Comparison of ENCODE assay signal across 20 cellular contexts in genomic region chr5:146185161-146185560, GRCh38. TPM values are rescaled to one million over a fixed set of nuclear protein-coding genes. Genes with fewer than 3 reads are reported as not detected.
A peak's percentile ranks its signal among the peaks of the same experiment; 100 is the strongest.
DNase-seq lines count a peak whose midpoint lies in the region; ATAC-seq, FAIRE-seq and TF ChIP-seq lines count a peak whose summit lies in the region.
"Had no signal": no experiment of that assay in that cellular context is flagged by ENCODE, and none has a peak within 500 bp of the region (broad histone marks: within the 10 kb centered on the region; RNA-seq: fewer than 3 reads in every experiment).

No MANE protein-coding gene starts in this region.

- H3K9me3 Mint-ChIP-seq in activated T-cell treated with anti-CD3 and anti-CD28 coated beads, Interleukin-2, amount 50 U/mL, for 24 hours = no peaks in the 10 kb centered on the region
- H3K9me3 Mint-ChIP-seq: activated naive CD4-positive, alpha-beta T cell treated with anti-CD3 and anti-CD28 coated beads for 36 hours; endodermal cell had no signal

- H3K27me3 Mint-ChIP-seq in activated T-cell treated with anti-CD3 and anti-CD28 coated beads, Interleukin-2, amount 50 U/mL, for 24 hours = no peaks in the 10 kb centered on the region
- H3K27me3 Mint-ChIP-seq in T-helper 17 cell = peaks cover 4% of the 10 kb centered on the region

- peaks cover 29% of the 10 kb centered on the region for H3K4me1 ChIP-seq in keratinocyte (ENCODE audit: control insufficient read depth, extremely low read depth, insufficient read depth, low read length)

- H3K36me3 ChIP-seq in keratinocyte (ENCODE audit: control insufficient read depth in 2 of 2, extremely low read depth in 1 of 2, insufficient read depth in 2 of 2, low read length in 2 of 2) = peaks cover 2 to 4% of the 10 kb centered on the region in 2 experiments
- H3K36me3 ChIP-seq: transverse colon had no signal

- no peaks in the 10 kb centered on the region for H3K9me1 ChIP-seq in keratinocyte (ENCODE audit: control insufficient read depth, extremely low read depth, insufficient read depth, low read length)

- ATAC-seq in T-helper 17 cell = no peak
- ATAC-seq: sciatic nerve had no signal

- no peak overlapping the region for H3K4me3 ChIP-seq in keratinocyte (ENCODE audit: control insufficient read depth in 2 of 3, extremely low read depth in 1 of 3, insufficient read depth in 2 of 3, low read depth in 1 of 3, low read length in 3 of 3)
- H3K4me3 ChIP-seq: lung, transverse colon had no signal

- peaks cover 18% of the 10 kb centered on the region for H3K4me1 Mint-ChIP-seq in activated T-cell treated with anti-CD3 and anti-CD28 coated beads, Interleukin-2, amount 50 U/mL, for 24 hours (ENCODE audit: low read depth)
- peaks cover 8% of the 10 kb centered on the region for H3K4me1 Mint-ChIP-seq in T-helper 17 cell
- H3K4me1 Mint-ChIP-seq: endodermal cell had no signal

- FAIRE-seq in keratinocyte (lab: Jason Lieb, UNC) = peak; percentile 48
- FAIRE-seq: frontal cortex, TTC549 had no signal

- H3K27ac Mint-ChIP-seq in activated T-cell treated with anti-CD3 and anti-CD28 coated beads, Interleukin-2, amount 50 U/mL, for 24 hours = peak overlapping the region; percentile 23
- H3K27ac Mint-ChIP-seq in T-helper 17 cell = no peak overlapping the region
- H3K27ac Mint-ChIP-seq: activated naive CD4-positive, alpha-beta T cell treated with anti-CD3 and anti-CD28 coated beads for 36 hours; endodermal cell; nephron progenitor cell had no signal

- peak overlapping the region; percentile 39 for H2AFZ ChIP-seq in keratinocyte (ENCODE audit: control insufficient read depth, low read length)

- dilution Hi-C loops in keratinocyte (cut with MboI; ENCODE audit: extremely low pct_ligation_motif_present, low sequenced_read_pairs) = no loop called here

- no peak for DNase-seq in activated T-cell treated with anti-CD3 and anti-CD28 coated beads, Interleukin-2, amount 50 U/mL, for 24 hours
- DNase-seq in activated T-cell treated with anti-CD3 and anti-CD28 coated beads for 4 hours (no peak), HCEC 1CT (peak; percentile 49), UCSD-AML1 (lab: John Stamatoyannopoulos, UW; ENCODE audit: unreplicated experiment) (peak; percentile 12), keratinocyte (ENCODE audit: low read depth, low spot score) (no peak), T-helper 17 cell (no peak), NCI-H2081 treated with DMSO at 0.1 percent for 48 hours (lab: John Stamatoyannopoulos, UW) (no peak), pons (ENCODE audit: low spot score) (no peak)
- DNase-seq: activated naive CD4-positive, alpha-beta T cell treated with anti-CD3 and anti-CD28 coated beads for 36 hours; caudate nucleus; endodermal cell; NCI-H1105; nephron progenitor cell; SHP77 treated with DMSO at 0.1 percent for 48 hours; stimulated activated CD4-positive, alpha-beta T cell treated with anti-CD3 and anti-CD28 coated beads, Interleukin-4, amount 100 ng/mL, for 24 hours; transverse colon had no signal

- no peak overlapping the region for H3K27ac ChIP-seq in keratinocyte (ENCODE audit: control insufficient read depth, insufficient read depth, low read length)
- H3K27ac ChIP-seq: transverse colon had no signal

- no peak for TF ChIP-seq CTCF in keratinocyte (optimal IDR thresholded peaks at IDR 0.05 in 1 of 3, IDR thresholded peaks at IDR 0.05 in 1 of 3, conservative IDR thresholded peaks at IDR 0.05 in 1 of 3; ENCODE audit: extremely low read depth in 1 of 3, insufficient read depth in 2 of 3, low read length in 3 of 3)

- H3K9me3 ChIP-seq in keratinocyte (ENCODE audit: control insufficient read depth, low read depth, low read length) (no peaks in the 10 kb centered on the region), T-helper 17 cell (ENCODE audit: control insufficient read depth, low read length, poor library complexity, severe bottlenecking) (no peaks in the 10 kb centered on the region)
- H3K9me3 ChIP-seq: transverse colon had no signal

- no peaks in the 10 kb centered on the region for H4K20me1 ChIP-seq in keratinocyte (ENCODE audit: control insufficient read depth, extremely low read depth, insufficient read depth, low read length)

- peak overlapping the region; percentile 32 for H3K4me2 ChIP-seq in keratinocyte (ENCODE audit: control insufficient read depth, extremely low read depth, insufficient read depth, low read depth, low read length)

- no peaks in the 10 kb centered on the region for H3K27me3 ChIP-seq in keratinocyte (ENCODE audit: control insufficient read depth, extremely low read depth, insufficient read depth, low read length)
- H3K27me3 ChIP-seq: transverse colon had no signal

- no peak overlapping the region for H3K4me3 Mint-ChIP-seq in activated T-cell treated with anti-CD3 and anti-CD28 coated beads, Interleukin-2, amount 50 U/mL, for 24 hours
- no peak overlapping the region for H3K4me3 Mint-ChIP-seq in T-helper 17 cell
- H3K4me3 Mint-ChIP-seq: activated naive CD4-positive, alpha-beta T cell treated with anti-CD3 and anti-CD28 coated beads for 36 hours; endodermal cell; nephron progenitor cell had no signal

- H3K36me3 Mint-ChIP-seq in activated T-cell treated with anti-CD3 and anti-CD28 coated beads, Interleukin-2, amount 50 U/mL, for 24 hours (ENCODE audit: low read depth) = peaks cover 18% of the 10 kb centered on the region
- H3K36me3 Mint-ChIP-seq in T-helper 17 cell (ENCODE audit: low read depth) = no peaks in the 10 kb centered on the region

- peaks cover 20% of the 10 kb centered on the region for H3K79me2 ChIP-seq in keratinocyte (ENCODE audit: control insufficient read depth, insufficient read depth, low read length)

- H3K9ac ChIP-seq in keratinocyte (ENCODE audit: control insufficient read depth, extremely low read depth, insufficient read depth, low read length) = no peak overlapping the region

RNA-seq across cellular contexts. Expression of gene LARS1, which starts 2.7 kb away (rescaled TPM):
- 19.7 to 42.3 TPM (median 24.8 TPM) in 3 replicates for polyA plus RNA-seq in keratinocyte
- polyA plus RNA-seq in keratinocyte (2011; ENCODE audit: low read depth) = 240 TPM
- polyA plus RNA-seq in keratinocyte (2011; cell fraction: cytosol; rRNA removed) = 24.0 and 31.1 TPM in 2 replicates
- polyA plus RNA-seq in keratinocyte (2011; cell fraction: nucleus; rRNA removed) = 54.0 and 75.9 TPM in 2 replicates
- 64.5 and 70.2 TPM in 2 replicates for polyA plus RNA-seq in keratinocyte (2012; ENCODE audit: low replicate concordance)
- polyA minus RNA-seq in keratinocyte = 33.9 to 77.5 TPM (median 50.7 TPM) in 3 replicates
- 31.8 TPM for polyA minus RNA-seq in keratinocyte (2011; cell fraction: cytosol; rRNA and poly(A)+ RNA removed)
- polyA minus RNA-seq in keratinocyte (2011; cell fraction: nucleus; rRNA and poly(A)+ RNA removed) = 46.1 and 76.3 TPM in 2 replicates
- total RNA-seq in T-helper 17 cell = 10 to 100 TPM; 59.3 to 71.0 TPM

RNA-seq across cellular contexts. Expression of gene RBM27, which starts 18.2 kb away (rescaled TPM):
- 14.6 to 18.3 TPM (median 18.1 TPM) in 3 replicates for polyA plus RNA-seq in keratinocyte
- 9.6 TPM for polyA plus RNA-seq in keratinocyte (2011; ENCODE audit: low read depth)
- 8.8 and 17.1 TPM in 2 replicates for polyA plus RNA-seq in keratinocyte (2011; cell fraction: cytosol; rRNA removed)
- polyA plus RNA-seq in keratinocyte (2011; cell fraction: nucleus; rRNA removed) = 10.6 and 14.1 TPM in 2 replicates
- polyA plus RNA-seq in keratinocyte (2012; ENCODE audit: low replicate concordance) = 9.3 and 12.3 TPM in 2 replicates
- 11.5 to 121 TPM (median 75.0 TPM) in 3 replicates for polyA minus RNA-seq in keratinocyte
- 48.7 TPM for polyA minus RNA-seq in keratinocyte (2011; cell fraction: cytosol; rRNA and poly(A)+ RNA removed)
- polyA minus RNA-seq in keratinocyte (2011; cell fraction: nucleus; rRNA and poly(A)+ RNA removed) = 34.6 and 53.1 TPM in 2 replicates
- 10 to 100 TPM; 21.6 to 25.9 TPM for total RNA-seq in T-helper 17 cell

Comparison
In these comparisons a context has a peak if more than half of its experiments do, and no peak if none do; other contexts are left out.
1. DNase-seq: peak in HCEC 1CT (single experiment) and UCSD-AML1 (single experiment); none in activated T-cell treated with anti-CD3 and anti-CD28 coated beads, Interleukin-2, amount 50 U/mL, for 24 hours (single experiment), activated T-cell treated with anti-CD3 and anti-CD28 coated beads for 4 hours (single experiment), keratinocyte (single experiment), T-helper 17 cell (0 of 3), NCI-H2081 treated with DMSO at 0.1 percent for 48 hours (single experiment) and pons (single experiment).